In the genomic region with DNA sequence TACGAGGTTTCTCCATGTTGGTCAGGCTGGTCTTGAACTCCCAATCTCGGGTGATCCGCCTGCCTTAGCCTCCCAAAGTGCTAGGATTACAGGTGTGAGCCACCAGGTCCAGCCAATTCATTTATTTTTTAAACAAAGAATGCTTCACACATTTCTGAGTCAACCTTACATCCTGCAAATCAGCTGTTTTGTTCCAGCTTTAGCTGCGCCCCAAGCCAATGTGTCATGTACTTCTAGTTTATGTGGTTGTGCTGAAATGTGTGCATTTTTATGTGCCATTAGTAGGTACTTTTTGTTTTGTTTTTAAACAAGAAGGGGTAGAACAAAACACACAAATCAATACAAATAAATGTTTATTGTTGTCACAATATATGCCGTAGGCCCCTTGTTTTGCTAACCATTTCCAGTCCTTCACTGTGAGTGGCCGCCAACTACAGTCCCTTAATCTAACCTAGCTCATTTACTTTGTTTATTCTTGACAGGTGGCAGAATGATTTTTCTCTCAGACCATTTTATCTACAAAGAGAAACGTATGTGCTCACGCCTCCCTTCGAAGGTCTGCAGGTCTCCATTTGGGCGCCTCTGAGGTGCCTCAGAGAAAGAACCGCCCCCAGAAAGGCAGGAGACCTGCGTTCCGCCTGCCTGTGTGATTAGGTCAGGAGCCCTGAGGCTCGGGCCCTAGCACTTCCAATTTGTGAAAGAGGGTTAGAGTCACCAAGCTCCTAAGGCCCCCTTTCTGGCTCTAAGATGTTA, we compare ENCODE assay signal across 11 cellular contexts. TPM values are rescaled to one million over a fixed set of nuclear protein-coding genes. Genes with fewer than 3 reads are reported as not detected.
DNase-seq lines count a peak whose midpoint lies in the region; ATAC-seq and TF ChIP-seq lines count a peak whose summit lies in the region.
"Had no signal": no experiment of that assay in that cellular context is flagged by ENCODE, and none has a peak within 500 bp of the region (broad histone marks: within the 10 kb centered on the region; RNA-seq: fewer than 3 reads in every experiment).

No MANE protein-coding gene starts in this region.

- H3K36me3 Mint-ChIP-seq in brain (no peaks in the 10 kb centered on the region), Caco-2 (ENCODE audit: insufficient read depth, unreplicated experiment) (no peaks in the 10 kb centered on the region)

- H3K4me3 ChIP-seq in mesendoderm (ENCODE audit: low read length) (no peak overlapping the region), adrenal gland (no peak overlapping the region), Caco-2 (ENCODE audit: low read depth, low read length) (no peak overlapping the region)
- H3K4me3 ChIP-seq: lung had no signal

- H4K8ac ChIP-seq in mesendoderm (ENCODE audit: low read depth, low read length) = no peak overlapping the region

- ATAC-seq in GM18909 (IDR thresholded peaks at IDR 0.05; ENCODE audit: poor library complexity, unreplicated experiment) (peak; percentile 39), HG03039 (IDR thresholded peaks at IDR 0.05; ENCODE audit: unreplicated experiment) (peak; percentile 13)

- no peak overlapping the region for H2BK15ac ChIP-seq in mesendoderm (replicated peaks; ENCODE audit: low read depth)

- H3K4me2 ChIP-seq in mesendoderm (ENCODE audit: low read length) = peak overlapping the region; percentile 30

- H3K9me3 ChIP-seq in adrenal gland (replicated peaks in 1 of 3) = no peaks in the 10 kb centered on the region
- H3K9me3 ChIP-seq in Caco-2 = no peaks in the 10 kb centered on the region

- H3K36me3 ChIP-seq in mesendoderm (ENCODE audit: control insufficient read depth, insufficient read depth, low read length) (no peaks in the 10 kb centered on the region), adrenal gland (replicated peaks in 1 of 2) (no peaks in the 10 kb centered on the region), Caco-2 (ENCODE audit: control insufficient read depth, insufficient read depth, low read length) (no peaks in the 10 kb centered on the region)

- TF ChIP-seq POLR2A in adrenal gland (IDR thresholded peaks at IDR 0.05) = no peak

- H3K18ac ChIP-seq in mesendoderm (ENCODE audit: low read length) = peak overlapping the region; percentile 77

- no peak overlapping the region for H2BK120ac ChIP-seq in mesendoderm (ENCODE audit: low read depth, low read length)

- no peaks in the 10 kb centered on the region for H3K27me3 ChIP-seq in mesendoderm (ENCODE audit: insufficient read depth, low read length, poor library complexity)
- no peaks in the 10 kb centered on the region for H3K27me3 ChIP-seq in adrenal gland
- no peaks in the 10 kb centered on the region for H3K27me3 ChIP-seq in Caco-2 (replicated peaks; ENCODE audit: control insufficient read depth, insufficient read depth, low read length)

- H3K27me3 Mint-ChIP-seq in brain = peaks cover 4% of the 10 kb centered on the region
- no peaks in the 10 kb centered on the region for H3K27me3 Mint-ChIP-seq in Caco-2 (ENCODE audit: insufficient read depth, unreplicated experiment)

- no peak overlapping the region for H4K5ac ChIP-seq in mesendoderm (ENCODE audit: low read length)

- H3K4me1 Mint-ChIP-seq in brain = peaks cover 23% of the 10 kb centered on the region
- H3K4me1 Mint-ChIP-seq in Caco-2 (ENCODE audit: low read depth, unreplicated experiment) = peaks cover 11% of the 10 kb centered on the region

- CTCF ChIA-PET in Caco-2 (lab: Charles Lee) = interaction anchor here (0.5 to 2.6 kb wide), 11 partner anchors 11 to 728 kb away, joined by 3 to 16 read pairs (median 4); no protein-coding TSS in a partner anchor

- no CpG with 5 or more reads among the region's 14 CpGs for WGBS in mesendoderm (ENCODE audit: extremely low coverage, insufficient coverage, low lambda C conversion rate)
- WGBS in adrenal gland, 4 donors = 63 to 74% (median 69%) methylated on average over 14 of the region's 14 CpGs

- peak overlapping the region; percentile 10 for H3K9ac ChIP-seq in mesendoderm (ENCODE audit: low read length)

- no TSS peak for BruUV-seq in Caco-2 (replicated peaks; lab: Mats Ljungman, UMichigan)

- no peak overlapping the region for H2AK5ac ChIP-seq in mesendoderm (ENCODE audit: low read length)

- TF ChIP-seq CTCF in brain (conservative IDR thresholded peaks at IDR 0.05) (no peak), adrenal gland (IDR thresholded peaks at IDR 0.05) (no peak), Caco-2 (IDR thresholded peaks at IDR 0.05; ENCODE audit: insufficient read depth in 1 of 2, low read depth in 1 of 2, low read length in 1 of 2, severe bottlenecking in 1 of 2, unreplicated experiment in 1 of 2) (no peak)

- peak overlapping the region; percentile 62 for H3K56ac ChIP-seq in mesendoderm (ENCODE audit: low read length)

- DNase-seq in mesendoderm = peak; percentile 94
- DNase-seq in LoVo (ENCODE audit: low spot score) = no peak
- DNase-seq in adrenal gland = no peak
- no peak for DNase-seq in Caco-2
- DNase-seq in cortex of kidney (lab: John Stamatoyannopoulos, UW) = no peak
- DNase-seq: stimulated activated CD4-positive, alpha-beta T cell treated with anti-CD3 and anti-CD28 coated beads, Interleukin-4, amount 100 ng/mL, for 4 hours had no signal

- H3K9me3 Mint-ChIP-seq in brain = peaks cover 0 to 4% (median 0%) of the 10 kb centered on the region in 5 experiments
- H3K9me3 Mint-ChIP-seq in Caco-2 (ENCODE audit: unreplicated experiment) = no peaks in the 10 kb centered on the region

- POLR2A ChIA-PET in Caco-2 (lab: Charles Lee) = no interaction called here

- H3K23ac ChIP-seq in mesendoderm (ENCODE audit: low read length) = no peak overlapping the region

- H3K27ac ChIP-seq in mesendoderm (ENCODE audit: low read depth, low read length) = peak overlapping the region; percentile 57
- H3K27ac ChIP-seq in adrenal gland = no peak overlapping the region

- H2BK5ac ChIP-seq in mesendoderm (ENCODE audit: low read length) = no peak overlapping the region

- intact Hi-C loops in adrenal gland (cut with DNase I) = loop anchor here in 1 of 2 donors (5.0 kb wide), 1 partner anchor 59 kb away; no protein-coding TSS in a partner anchor
- intact Hi-C loops in Caco-2 (cut with micrococcal nuclease; ENCODE audit: unreplicated experiment) = loop anchor here (1.0 kb wide), 1 partner anchor 210 kb away; no protein-coding TSS in a partner anchor

- no peaks in the 10 kb centered on the region for H3K79me1 ChIP-seq in mesendoderm (ENCODE audit: low read length)

- peak overlapping the region; percentile 16 to 84 (median 48) for H3K27ac Mint-ChIP-seq in brain
- no peak overlapping the region for H3K27ac Mint-ChIP-seq in Caco-2 (ENCODE audit: unreplicated experiment)

- H3K79me2 ChIP-seq in mesendoderm (ENCODE audit: control insufficient read depth, insufficient read depth, low read length) = no peaks in the 10 kb centered on the region

- H3K4me3 Mint-ChIP-seq in brain (peak overlapping the region in 4 of 5 experiments; percentile 9 to 35 (median 22)), Caco-2 (ENCODE audit: unreplicated experiment) (no peak overlapping the region)

- H3K4me1 ChIP-seq in mesendoderm (ENCODE audit: control insufficient read depth, low read depth, low read length) (no peaks in the 10 kb centered on the region), adrenal gland (replicated peaks in 1 of 2) (peaks cover 0 to 3% of the 10 kb centered on the region in 2 donors), Caco-2 (peaks cover 6% of the 10 kb centered on the region; the same call in 1 of the 2 replicates)

- H3K4ac ChIP-seq in mesendoderm (ENCODE audit: low read depth, low read length) = no peak overlapping the region

RNA-seq across cellular contexts. Expression of a gene that starts 2.8 kb away (rescaled TPM):
- polyA plus RNA-seq in brain (ENCODE audit: insufficient read depth, low read depth, low replicate concordance) (1.4 TPM), adrenal gland (1 to 10 TPM; 1.3 to 4.1 (median 1.6) TPM)
- polyA plus RNA-seq in mesendoderm (2013, experiment 1 of 2) = not detected
- 0.01 TPM for polyA plus RNA-seq in mesendoderm (2013, experiment 2 of 2)
- total RNA-seq in adrenal gland (under 1 TPM in 6 of 8 donors, not detected in 2; 0.14 to 0.48 (median 0.24) TPM), Caco-2 (2022) (0.18 TPM in 1 of 2 replicates, not detected in the other)
- total RNA-seq: dermis microvascular lymphatic vessel endothelial cell had no signal
